ENCODE assay signal across 18 cellular contexts in genomic region chr4:109183851-109184345, GRCh38.
A peak's percentile ranks its signal among the peaks of the same experiment; 100 is the strongest.
DNase-seq lines count a peak whose midpoint lies in the region; ATAC-seq, FAIRE-seq and TF ChIP-seq lines count a peak whose summit lies in the region.
"Had no signal": no experiment of that assay in that cellular context is flagged by ENCODE, and none has a peak within 500 bp of the region (broad histone marks: within the 10 kb centered on the region; RNA-seq: fewer than 3 reads in every experiment).

No MANE protein-coding gene starts in this region.

- in situ Hi-C loops in GM23248 (cut with MboI) = no loop called here

- no peak for TF ChIP-seq POLR2A in gastroesophageal sphincter (IDR thresholded peaks at IDR 0.05)

- H4K20me1 ChIP-seq in GM23248 (ENCODE audit: insufficient read depth) (no peaks in the 10 kb centered on the region), astrocyte (ENCODE audit: insufficient read depth, low read length) (no peaks in the 10 kb centered on the region)

- H3K36me3 ChIP-seq in GM23248 (ENCODE audit: low read depth) = no peaks in the 10 kb centered on the region
- H3K36me3 ChIP-seq in astrocyte (ENCODE audit: insufficient read depth, low read length) = no peaks in the 10 kb centered on the region
- no peaks in the 10 kb centered on the region for H3K36me3 ChIP-seq in gastroesophageal sphincter
- H3K36me3 ChIP-seq in psoas muscle (ENCODE audit: insufficient read depth in 1 of 2, low read depth in 1 of 2) = no peaks in the 10 kb centered on the region
- H3K36me3 ChIP-seq in SJCRH30 = no peaks in the 10 kb centered on the region
- H3K36me3 ChIP-seq: BE2C had no signal

- no peak overlapping the region for H3K27ac Mint-ChIP-seq in astrocyte (ENCODE audit: unreplicated experiment)
- H3K27ac Mint-ChIP-seq: CD4-positive, alpha-beta memory T cell; HFFc6 had no signal

- no peaks in the 10 kb centered on the region for H3K9me3 Mint-ChIP-seq in astrocyte (ENCODE audit: unreplicated experiment)

- intact Hi-C loops in psoas muscle (cut with DNase I) = loop anchor here in 1 of 2 donors (2.0 kb wide), 1 partner anchor 31 kb away; no protein-coding TSS in a partner anchor

- H3K4me3 ChIP-seq in GM23248 = no peak overlapping the region
- H3K4me3 ChIP-seq in astrocyte (ENCODE audit: insufficient read depth, low read depth, low read length) = no peak overlapping the region
- H3K4me3 ChIP-seq in gastroesophageal sphincter = no peak overlapping the region
- H3K4me3 ChIP-seq in psoas muscle = no peak overlapping the region
- H3K4me3 ChIP-seq in SJCRH30 = no peak overlapping the region

- no peaks in the 10 kb centered on the region for H3K27me3 Mint-ChIP-seq in astrocyte (ENCODE audit: low read depth, unreplicated experiment)

- H2AFZ ChIP-seq in GM23248 (0 out of 2 replicates have a peak overlapping the region, but pooled peaks have one; percentile 10), astrocyte (ENCODE audit: low read depth, low read length) (no peak overlapping the region)

- 0 out of 2 replicates have a peak, but pooled peaks cover 13% of the 10 kb centered on the region for H3K4me1 ChIP-seq in GM23248 (ENCODE audit: insufficient read depth)
- no peaks in the 10 kb centered on the region for H3K4me1 ChIP-seq in astrocyte (ENCODE audit: insufficient read depth, low read length)
- H3K4me1 ChIP-seq in gastroesophageal sphincter = peaks cover 0 to 8% (median 3%) of the 10 kb centered on the region in 3 donors
- peaks cover 4% of the 10 kb centered on the region for H3K4me1 ChIP-seq in psoas muscle
- peaks cover 7% of the 10 kb centered on the region; the same call in 1 of the 2 replicates for H3K4me1 ChIP-seq in SJCRH30
- H3K4me1 ChIP-seq: BE2C had no signal

- H3K9me2 ChIP-seq in GM23248 (ENCODE audit: insufficient read depth) = no peaks in the 10 kb centered on the region

- H3K4me2 ChIP-seq in GM23248 (ENCODE audit: unreplicated experiment) = no peak overlapping the region
- H3K4me2 ChIP-seq in astrocyte (ENCODE audit: low read length) = no peak overlapping the region

- H3K4me3 Mint-ChIP-seq in astrocyte (ENCODE audit: unreplicated experiment) = no peak overlapping the region
- H3K4me3 Mint-ChIP-seq: CD4-positive, alpha-beta memory T cell; HFFc6 had no signal

- peaks cover 15% of the 10 kb centered on the region for H3K4me1 Mint-ChIP-seq in astrocyte (ENCODE audit: low read depth, unreplicated experiment)
- H3K4me1 Mint-ChIP-seq: CD4-positive, alpha-beta memory T cell had no signal

- H3K27me3 ChIP-seq in GM23248 (replicated peaks; ENCODE audit: insufficient read depth) (no peaks in the 10 kb centered on the region), astrocyte (ENCODE audit: insufficient read depth, low read length) (no peaks in the 10 kb centered on the region), gastroesophageal sphincter (no peaks in the 10 kb centered on the region), psoas muscle (ENCODE audit: insufficient read depth in 3 of 3, low read length in 2 of 3) (no peaks in the 10 kb centered on the region), SJCRH30 (no peaks in the 10 kb centered on the region)
- H3K27me3 ChIP-seq: BE2C had no signal

- H3K27ac ChIP-seq in GM23248 (no peak overlapping the region), astrocyte (ENCODE audit: low read depth, low read length) (no peak overlapping the region), gastroesophageal sphincter (peak overlapping the region in 3 of 4 donors; percentile 44 to 62 (median 61)), psoas muscle (peak overlapping the region; percentile 25), SJCRH30 (no peak overlapping the region)
- H3K27ac ChIP-seq: HL-60 had no signal

- FAIRE-seq in astrocyte (lab: Jason Lieb, UNC) = no peak
- FAIRE-seq: D721Med had no signal

- H3K36me3 Mint-ChIP-seq in astrocyte (ENCODE audit: low read depth, unreplicated experiment) = peaks cover 2% of the 10 kb centered on the region
- H3K36me3 Mint-ChIP-seq: CD4-positive, alpha-beta memory T cell had no signal

- no peaks in the 10 kb centered on the region for H3K79me2 ChIP-seq in GM23248 (ENCODE audit: insufficient read depth)
- H3K79me2 ChIP-seq in astrocyte (ENCODE audit: insufficient read depth, low read length) = no peaks in the 10 kb centered on the region

- H3F3A ChIP-seq in GM23248 (ENCODE audit: insufficient read depth) = peaks cover 5% of the 10 kb centered on the region; the same call in 1 of the 2 replicates

- ATAC-seq in gastroesophageal sphincter (no peak), psoas muscle (no peak)
- ATAC-seq: Panc1 had no signal

- no peak for TF ChIP-seq CTCF in astrocyte (IDR thresholded peaks at IDR 0.05; ENCODE audit: insufficient read depth, low read depth, low read length)
- no peak for TF ChIP-seq CTCF in gastroesophageal sphincter (IDR thresholded peaks at IDR 0.05)
- no peak for TF ChIP-seq CTCF in psoas muscle (IDR thresholded peaks at IDR 0.05)

- TF ChIP-seq EP300 in gastroesophageal sphincter (IDR thresholded peaks at IDR 0.05) = no peak

- H3K9me3 ChIP-seq in GM23248 (ENCODE audit: low read depth) (no peaks in the 10 kb centered on the region), astrocyte (ENCODE audit: insufficient read depth, low read depth, low read length) (no peaks in the 10 kb centered on the region), gastroesophageal sphincter (no peaks in the 10 kb centered on the region), psoas muscle (no peaks in the 10 kb centered on the region), SJCRH30 (replicated peaks) (no peaks in the 10 kb centered on the region)
- H3K9me3 ChIP-seq: BE2C had no signal

- H3K9ac ChIP-seq in GM23248 = no peak overlapping the region
- H3K9ac ChIP-seq in astrocyte (ENCODE audit: low read length) = no peak overlapping the region

- DNase-seq in GM23248 (no peak), astrocyte (ENCODE audit: low read depth) (peak; percentile 8), psoas muscle (no peak), NCI-H1417 (lab: John Stamatoyannopoulos, UW) (no peak), amygdala (lab: John Stamatoyannopoulos, UW) (no peak), SJCRH30 (no peak)
- DNase-seq: BE2C; CD4-positive, alpha-beta memory T cell; HFFc6; KG1; NCI-H1092; NCI-H187; NCI-H774; SHP77 had no signal

Comparison
In these comparisons a context has a peak if more than half of its experiments do, and no peak if none do; other contexts are left out.
1. H3K27ac ChIP-seq: peak in gastroesophageal sphincter (3 of 4) and psoas muscle (single experiment); none in GM23248 (single experiment), astrocyte (single experiment) and SJCRH30 (single experiment).